1 cellular context compared by ENCODE assay signal in the genomic region with DNA sequence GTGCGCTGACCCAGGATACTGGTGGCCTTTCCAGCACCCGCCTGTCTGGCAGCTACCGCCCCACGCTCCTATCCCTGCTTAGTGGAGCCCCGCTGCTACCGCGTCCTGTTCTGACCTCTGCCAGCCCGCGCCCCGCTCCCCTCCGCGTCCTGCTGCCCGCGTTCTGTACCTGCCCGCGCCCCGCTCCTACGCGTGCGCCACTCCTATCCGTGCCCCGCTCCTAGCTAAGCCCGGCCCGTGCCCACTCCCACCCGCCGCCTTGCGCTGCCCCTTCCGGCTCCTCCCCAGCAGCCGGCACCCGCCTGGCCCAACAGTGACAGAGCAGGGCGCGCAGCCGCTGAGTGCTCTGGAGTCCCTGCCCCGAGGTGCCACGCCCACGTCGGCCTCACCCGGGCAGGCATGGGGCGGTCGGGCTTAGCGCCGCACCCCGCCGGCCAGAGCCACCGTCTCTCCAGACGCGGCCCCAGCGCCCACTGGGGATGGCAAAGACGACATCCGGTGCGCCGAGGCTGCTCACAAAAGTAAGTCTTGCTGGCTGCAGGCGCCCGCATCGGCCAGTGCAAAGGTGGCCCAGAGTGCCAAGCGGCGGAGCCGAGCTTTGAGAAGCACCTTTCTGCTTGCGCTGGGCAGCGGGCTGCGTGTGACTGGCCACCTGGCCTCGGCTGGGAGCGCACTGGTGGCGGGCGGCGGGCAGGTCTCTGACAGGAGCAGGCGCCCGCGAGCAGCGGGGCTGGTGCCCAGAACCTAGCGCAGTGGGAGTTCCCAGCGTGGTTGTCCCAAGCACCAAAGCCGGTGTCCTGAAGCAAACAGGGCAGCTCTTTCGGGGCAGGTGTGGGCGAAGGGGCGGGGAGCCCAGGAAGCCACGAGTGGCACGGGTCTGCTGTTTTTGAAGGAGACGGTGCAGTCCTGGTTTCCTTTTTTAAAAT.
TF ChIP-seq lines count a peak whose summit lies in the region.

No MANE protein-coding gene starts in this region.

TF ChIP-seq in SK-N-SH, 30 proteins besides CTCF, POLR2A, EP300 and RAD21:
- TF ChIP-seq MXI1 (IDR thresholded peaks at IDR 0.05; ENCODE audit: low read depth, low read length) (0 out of 2 replicates have a peak, but pooled peaks have one; percentile 19), NRF1 (IDR thresholded peaks at IDR 0.05; ENCODE audit: low read depth, low read length) (0 out of 2 replicates have a peak, but pooled peaks have one; percentile 12)
TF ChIP-seq in SK-N-SH: peak in this region for 2; not testable (repeated sequence) for 28.
